1 cellular context compared by ENCODE assay signal in the genomic region with DNA sequence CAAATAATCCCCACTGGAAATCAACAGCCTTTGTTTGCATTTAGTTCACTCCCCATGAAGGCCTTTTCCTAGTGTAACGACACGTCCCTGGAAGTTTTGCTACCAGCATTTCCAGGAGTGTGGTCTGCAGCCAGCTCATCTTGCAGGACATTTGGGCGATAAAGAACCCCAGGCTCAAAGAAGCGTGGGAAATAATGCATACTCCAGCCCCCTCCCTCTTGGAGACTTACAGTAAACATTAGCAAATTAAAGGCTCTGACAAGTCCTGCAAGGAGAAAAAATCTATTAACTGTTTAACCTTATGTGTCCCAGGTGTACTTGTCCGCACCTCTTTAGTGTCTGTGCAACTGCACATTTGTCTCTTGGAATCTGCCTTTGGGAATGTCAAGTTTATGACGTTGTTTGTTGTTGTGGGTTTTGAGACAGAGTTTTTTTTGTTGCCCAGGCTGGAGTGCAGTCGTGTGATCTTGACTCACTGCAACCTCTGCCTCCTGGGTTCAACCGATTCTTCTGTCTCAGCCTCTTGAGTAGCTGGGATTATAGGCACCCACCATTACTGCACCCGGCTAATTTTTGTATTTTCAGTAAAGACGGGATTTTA.
TF ChIP-seq lines count a peak whose summit lies in the region.

No MANE protein-coding gene starts in this region.

TF ChIP-seq in K562, 482 proteins besides CTCF, POLR2A, EP300 and RAD21 (continued from another document):
- TF ChIP-seq, protein P1, sequence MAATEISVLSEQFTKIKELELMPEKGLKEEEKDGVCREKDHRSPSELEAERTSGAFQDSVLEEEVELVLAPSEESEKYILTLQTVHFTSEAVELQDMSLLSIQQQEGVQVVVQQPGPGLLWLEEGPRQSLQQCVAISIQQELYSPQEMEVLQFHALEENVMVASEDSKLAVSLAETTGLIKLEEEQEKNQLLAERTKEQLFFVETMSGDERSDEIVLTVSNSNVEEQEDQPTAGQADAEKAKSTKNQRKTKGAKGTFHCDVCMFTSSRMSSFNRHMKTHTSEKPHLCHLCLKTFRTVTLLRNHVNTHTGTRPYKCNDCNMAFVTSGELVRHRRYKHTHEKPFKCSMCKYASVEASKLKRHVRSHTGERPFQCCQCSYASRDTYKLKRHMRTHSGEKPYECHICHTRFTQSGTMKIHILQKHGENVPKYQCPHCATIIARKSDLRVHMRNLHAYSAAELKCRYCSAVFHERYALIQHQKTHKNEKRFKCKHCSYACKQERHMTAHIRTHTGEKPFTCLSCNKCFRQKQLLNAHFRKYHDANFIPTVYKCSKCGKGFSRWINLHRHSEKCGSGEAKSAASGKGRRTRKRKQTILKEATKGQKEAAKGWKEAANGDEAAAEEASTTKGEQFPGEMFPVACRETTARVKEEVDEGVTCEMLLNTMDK (IDR thresholded peaks at IDR 0.05; ENCODE audit: borderline replicate concordance, insufficient read depth, low read depth, low read length, poor library complexity, severe bottlenecking), result no peak
- TF ChIP-seq, protein P2, sequence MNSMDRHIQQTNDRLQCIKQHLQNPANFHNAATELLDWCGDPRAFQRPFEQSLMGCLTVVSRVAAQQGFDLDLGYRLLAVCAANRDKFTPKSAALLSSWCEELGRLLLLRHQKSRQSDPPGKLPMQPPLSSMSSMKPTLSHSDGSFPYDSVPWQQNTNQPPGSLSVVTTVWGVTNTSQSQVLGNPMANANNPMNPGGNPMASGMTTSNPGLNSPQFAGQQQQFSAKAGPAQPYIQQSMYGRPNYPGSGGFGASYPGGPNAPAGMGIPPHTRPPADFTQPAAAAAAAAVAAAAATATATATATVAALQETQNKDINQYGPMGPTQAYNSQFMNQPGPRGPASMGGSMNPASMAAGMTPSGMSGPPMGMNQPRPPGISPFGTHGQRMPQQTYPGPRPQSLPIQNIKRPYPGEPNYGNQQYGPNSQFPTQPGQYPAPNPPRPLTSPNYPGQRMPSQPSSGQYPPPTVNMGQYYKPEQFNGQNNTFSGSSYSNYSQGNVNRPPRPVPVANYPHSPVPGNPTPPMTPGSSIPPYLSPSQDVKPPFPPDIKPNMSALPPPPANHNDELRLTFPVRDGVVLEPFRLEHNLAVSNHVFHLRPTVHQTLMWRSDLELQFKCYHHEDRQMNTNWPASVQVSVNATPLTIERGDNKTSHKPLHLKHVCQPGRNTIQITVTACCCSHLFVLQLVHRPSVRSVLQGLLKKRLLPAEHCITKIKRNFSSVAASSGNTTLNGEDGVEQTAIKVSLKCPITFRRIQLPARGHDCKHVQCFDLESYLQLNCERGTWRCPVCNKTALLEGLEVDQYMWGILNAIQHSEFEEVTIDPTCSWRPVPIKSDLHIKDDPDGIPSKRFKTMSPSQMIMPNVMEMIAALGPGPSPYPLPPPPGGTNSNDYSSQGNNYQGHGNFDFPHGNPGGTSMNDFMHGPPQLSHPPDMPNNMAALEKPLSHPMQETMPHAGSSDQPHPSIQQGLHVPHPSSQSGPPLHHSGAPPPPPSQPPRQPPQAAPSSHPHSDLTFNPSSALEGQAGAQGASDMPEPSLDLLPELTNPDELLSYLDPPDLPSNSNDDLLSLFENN (IDR thresholded peaks at IDR 0.05; ENCODE audit: low read depth in 2 of 2, low read length in 2 of 2), result no peak
- TF ChIP-seq ZNF239 (CRISPR knock-in tag; IDR thresholded peaks at IDR 0.05) (peak; percentile 98), FOXP1 (CRISPR knock-in tag; IDR thresholded peaks at IDR 0.05) (no peak), ZBED1 (IDR thresholded peaks at IDR 0.05) (no peak), ZNF3 (CRISPR knock-in tag; IDR thresholded peaks at IDR 0.05) (no peak), SLC30A9 (CRISPR knock-in tag; IDR thresholded peaks at IDR 0.05) (no peak), CXXC5 (CRISPR knock-in tag; IDR thresholded peaks at IDR 0.05) (no peak)
